In genomic region chr3:87796137-87796899, GRCh38 we compare ENCODE assay signal across 1 cellular context.
A peak's percentile ranks its signal among the peaks of the same experiment; 100 is the strongest.
TF ChIP-seq lines count a peak whose summit lies in the region.

No MANE protein-coding gene starts in this region.

TF ChIP-seq in K562, 482 proteins besides CTCF, POLR2A, EP300 and RAD21 (continued from another document and continues in another):
- TF ChIP-seq TFE3 (CRISPR knock-in tag; IDR thresholded peaks at IDR 0.05) (no peak), ZNF263 (CRISPR knock-in tag; IDR thresholded peaks at IDR 0.05; ENCODE audit: borderline replicate concordance) (no peak), MYBL2 (IDR thresholded peaks at IDR 0.05; ENCODE audit: low read depth) (peak; percentile 74), MYBL2 (CRISPR knock-in tag; IDR thresholded peaks at IDR 0.05; ENCODE audit: borderline replicate concordance) (no peak), PTTG1 (tag; IDR thresholded peaks at IDR 0.05; ENCODE audit: low read depth) (no peak), HNRNPUL1 (IDR thresholded peaks at IDR 0.05; ENCODE audit: low read length) (no peak), ZBTB26 (CRISPR knock-in tag; IDR thresholded peaks at IDR 0.05) (no peak), NCOR1 (IDR thresholded peaks at IDR 0.05) (peak; percentile 94), ZNF175 (CRISPR knock-in tag; IDR thresholded peaks at IDR 0.05; ENCODE audit: low read depth) (no peak), HES1 (IDR thresholded peaks at IDR 0.05; ENCODE audit: low read depth) (peak; percentile 52; the same call in 1 of the 2 replicates), SMAD2 (IDR thresholded peaks at IDR 0.05; ENCODE audit: low read depth, low read length) (no peak), ETS1 (conservative IDR thresholded peaks at IDR 0.05; ENCODE audit: control insufficient read depth, low read depth, low read length) (no peak), GATA2 (CRISPR knock-in tag; IDR thresholded peaks at IDR 0.05) (peak; percentile 79), CHD1 (IDR thresholded peaks at IDR 0.05; ENCODE audit: low read length) (no peak), TRIM25 (IDR thresholded peaks at IDR 0.05; ENCODE audit: borderline replicate concordance) (no peak), PHB (CRISPR knock-in tag; IDR thresholded peaks at IDR 0.05) (no peak), ZBTB1 (CRISPR knock-in tag; IDR thresholded peaks at IDR 0.05; ENCODE audit: borderline replicate concordance, low read depth) (no peak), BRD4 (IDR thresholded peaks at IDR 0.05) (no peak; the same call in 1 of the 2 replicates), TGIF2 (CRISPR knock-in tag; IDR thresholded peaks at IDR 0.05) (no peak), POLR2AphosphoS5 (IDR thresholded peaks at IDR 0.05; ENCODE audit: control insufficient read depth, insufficient read depth, low read depth, low read length) (peak; percentile 54; the same call in 1 of the 2 replicates), ZBTB5 (IDR thresholded peaks at IDR 0.05) (no peak), ETV5 (CRISPR knock-in tag; IDR thresholded peaks at IDR 0.05; ENCODE audit: low read depth) (no peak), E2F5 (CRISPR knock-in tag; IDR thresholded peaks at IDR 0.05) (no peak), SREBF1 (IDR thresholded peaks at IDR 0.05; ENCODE audit: borderline replicate concordance, low read depth, low read length) (no peak), ZBTB8A (IDR thresholded peaks at IDR 0.05; ENCODE audit: partially characterized antibody) (no peak), ZNF699 (CRISPR knock-in tag; IDR thresholded peaks at IDR 0.05; ENCODE audit: insufficient replicate concordance) (no peak), POLR2B (IDR thresholded peaks at IDR 0.05; ENCODE audit: low read depth, partially characterized antibody) (no peak), SP1 (CRISPR knock-in tag; IDR thresholded peaks at IDR 0.05) (no peak), RB1 (IDR thresholded peaks at IDR 0.05; ENCODE audit: low read depth) (no peak), CCNT2 (IDR thresholded peaks at IDR 0.05; ENCODE audit: borderline replicate concordance, extremely low read depth, insufficient read length, low read depth, low read length) (peak; percentile 16), RBM15 (IDR thresholded peaks at IDR 0.05; ENCODE audit: insufficient read depth, low read length) (no peak), ZNF589 (CRISPR knock-in tag; IDR thresholded peaks at IDR 0.05; ENCODE audit: low read depth) (no peak), TARDBP (IDR thresholded peaks at IDR 0.05) (no peak), MAZ (CRISPR knock-in tag; conservative IDR thresholded peaks at IDR 0.05 in 1 of 2, IDR thresholded peaks at IDR 0.05 in 1 of 2) (0 out of 4 replicates have a peak, but pooled peaks have one; percentile 12 to 18), TEAD1 (CRISPR knock-in tag; IDR thresholded peaks at IDR 0.05) (peak in 1 of 2 experiments; percentile 78; a peak in 1 of 4 replicates), ZNF12 (CRISPR knock-in tag; IDR thresholded peaks at IDR 0.05) (no peak), ZNF644 (tag; IDR thresholded peaks at IDR 0.05; ENCODE audit: low read depth) (peak; percentile 59; the same call in 1 of the 2 replicates)
- TF ChIP-seq, protein P1, sequence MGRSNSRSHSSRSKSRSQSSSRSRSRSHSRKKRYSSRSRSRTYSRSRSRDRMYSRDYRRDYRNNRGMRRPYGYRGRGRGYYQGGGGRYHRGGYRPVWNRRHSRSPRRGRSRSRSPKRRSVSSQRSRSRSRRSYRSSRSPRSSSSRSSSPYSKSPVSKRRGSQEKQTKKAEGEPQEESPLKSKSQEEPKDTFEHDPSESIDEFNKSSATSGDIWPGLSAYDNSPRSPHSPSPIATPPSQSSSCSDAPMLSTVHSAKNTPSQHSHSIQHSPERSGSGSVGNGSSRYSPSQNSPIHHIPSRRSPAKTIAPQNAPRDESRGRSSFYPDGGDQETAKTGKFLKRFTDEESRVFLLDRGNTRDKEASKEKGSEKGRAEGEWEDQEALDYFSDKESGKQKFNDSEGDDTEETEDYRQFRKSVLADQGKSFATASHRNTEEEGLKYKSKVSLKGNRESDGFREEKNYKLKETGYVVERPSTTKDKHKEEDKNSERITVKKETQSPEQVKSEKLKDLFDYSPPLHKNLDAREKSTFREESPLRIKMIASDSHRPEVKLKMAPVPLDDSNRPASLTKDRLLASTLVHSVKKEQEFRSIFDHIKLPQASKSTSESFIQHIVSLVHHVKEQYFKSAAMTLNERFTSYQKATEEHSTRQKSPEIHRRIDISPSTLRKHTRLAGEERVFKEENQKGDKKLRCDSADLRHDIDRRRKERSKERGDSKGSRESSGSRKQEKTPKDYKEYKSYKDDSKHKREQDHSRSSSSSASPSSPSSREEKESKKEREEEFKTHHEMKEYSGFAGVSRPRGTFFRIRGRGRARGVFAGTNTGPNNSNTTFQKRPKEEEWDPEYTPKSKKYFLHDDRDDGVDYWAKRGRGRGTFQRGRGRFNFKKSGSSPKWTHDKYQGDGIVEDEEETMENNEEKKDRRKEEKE (IDR thresholded peaks at IDR 0.05; ENCODE audit: borderline replicate concordance in 1 of 2, control insufficient read depth in 1 of 2, low read depth in 2 of 2, low read length in 1 of 2), result 0 out of 4 replicates have a peak, but pooled peaks of 1 of the 2 experiments have one; percentile 33
- TF ChIP-seq, protein P2, sequence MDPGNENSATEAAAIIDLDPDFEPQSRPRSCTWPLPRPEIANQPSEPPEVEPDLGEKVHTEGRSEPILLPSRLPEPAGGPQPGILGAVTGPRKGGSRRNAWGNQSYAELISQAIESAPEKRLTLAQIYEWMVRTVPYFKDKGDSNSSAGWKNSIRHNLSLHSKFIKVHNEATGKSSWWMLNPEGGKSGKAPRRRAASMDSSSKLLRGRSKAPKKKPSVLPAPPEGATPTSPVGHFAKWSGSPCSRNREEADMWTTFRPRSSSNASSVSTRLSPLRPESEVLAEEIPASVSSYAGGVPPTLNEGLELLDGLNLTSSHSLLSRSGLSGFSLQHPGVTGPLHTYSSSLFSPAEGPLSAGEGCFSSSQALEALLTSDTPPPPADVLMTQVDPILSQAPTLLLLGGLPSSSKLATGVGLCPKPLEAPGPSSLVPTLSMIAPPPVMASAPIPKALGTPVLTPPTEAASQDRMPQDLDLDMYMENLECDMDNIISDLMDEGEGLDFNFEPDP (CRISPR knock-in tag; IDR thresholded peaks at IDR 0.05), result no peak
- TF ChIP-seq, protein P3, sequence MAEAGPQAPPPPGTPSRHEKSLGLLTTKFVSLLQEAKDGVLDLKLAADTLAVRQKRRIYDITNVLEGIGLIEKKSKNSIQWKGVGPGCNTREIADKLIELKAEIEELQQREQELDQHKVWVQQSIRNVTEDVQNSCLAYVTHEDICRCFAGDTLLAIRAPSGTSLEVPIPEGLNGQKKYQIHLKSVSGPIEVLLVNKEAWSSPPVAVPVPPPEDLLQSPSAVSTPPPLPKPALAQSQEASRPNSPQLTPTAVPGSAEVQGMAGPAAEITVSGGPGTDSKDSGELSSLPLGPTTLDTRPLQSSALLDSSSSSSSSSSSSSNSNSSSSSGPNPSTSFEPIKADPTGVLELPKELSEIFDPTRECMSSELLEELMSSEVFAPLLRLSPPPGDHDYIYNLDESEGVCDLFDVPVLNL (CRISPR knock-in tag; IDR thresholded peaks at IDR 0.05; ENCODE audit: low read depth), result no peak
- TF ChIP-seq, protein P4, sequence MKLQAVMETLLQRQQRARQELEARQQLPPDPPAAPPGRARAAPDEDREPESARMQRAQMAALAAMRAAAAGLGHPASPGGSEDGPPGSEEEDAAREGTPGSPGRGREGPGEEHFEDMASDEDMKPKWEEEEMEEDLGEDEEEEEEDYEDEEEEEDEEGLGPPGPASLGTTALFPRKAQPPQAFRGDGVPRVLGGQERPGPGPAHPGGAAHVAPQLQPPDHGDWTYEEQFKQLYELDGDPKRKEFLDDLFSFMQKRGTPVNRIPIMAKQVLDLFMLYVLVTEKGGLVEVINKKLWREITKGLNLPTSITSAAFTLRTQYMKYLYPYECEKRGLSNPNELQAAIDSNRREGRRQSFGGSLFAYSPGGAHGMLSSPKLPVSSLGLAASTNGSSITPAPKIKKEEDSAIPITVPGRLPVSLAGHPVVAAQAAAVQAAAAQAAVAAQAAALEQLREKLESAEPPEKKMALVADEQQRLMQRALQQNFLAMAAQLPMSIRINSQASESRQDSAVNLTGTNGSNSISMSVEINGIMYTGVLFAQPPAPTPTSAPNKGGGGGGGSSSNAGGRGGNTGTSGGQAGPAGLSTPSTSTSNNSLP (IDR thresholded peaks at IDR 0.05; ENCODE audit: borderline replicate concordance, low read depth, low read length), result peak; percentile 65; the same call in 1 of the 2 replicates
- TF ChIP-seq, protein P5, sequence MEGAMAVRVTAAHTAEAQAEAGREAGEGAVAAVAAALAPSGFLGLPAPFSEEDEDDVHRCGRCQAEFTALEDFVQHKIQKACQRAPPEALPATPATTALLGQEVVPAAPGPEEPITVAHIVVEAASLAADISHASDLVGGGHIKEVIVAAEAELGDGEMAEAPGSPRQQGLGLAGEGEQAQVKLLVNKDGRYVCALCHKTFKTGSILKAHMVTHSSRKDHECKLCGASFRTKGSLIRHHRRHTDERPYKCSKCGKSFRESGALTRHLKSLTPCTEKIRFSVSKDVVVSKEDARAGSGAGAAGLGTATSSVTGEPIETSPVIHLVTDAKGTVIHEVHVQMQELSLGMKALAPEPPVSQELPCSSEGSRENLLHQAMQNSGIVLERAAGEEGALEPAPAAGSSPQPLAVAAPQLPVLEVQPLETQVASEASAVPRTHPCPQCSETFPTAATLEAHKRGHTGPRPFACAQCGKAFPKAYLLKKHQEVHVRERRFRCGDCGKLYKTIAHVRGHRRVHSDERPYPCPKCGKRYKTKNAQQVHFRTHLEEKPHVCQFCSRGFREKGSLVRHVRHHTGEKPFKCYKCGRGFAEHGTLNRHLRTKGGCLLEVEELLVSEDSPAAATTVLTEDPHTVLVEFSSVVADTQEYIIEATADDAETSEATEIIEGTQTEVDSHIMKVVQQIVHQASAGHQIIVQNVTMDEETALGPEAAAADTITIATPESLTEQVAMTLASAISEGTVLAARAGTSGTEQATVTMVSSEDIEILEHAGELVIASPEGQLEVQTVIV (CRISPR knock-in tag; IDR thresholded peaks at IDR 0.05; ENCODE audit: borderline replicate concordance), result no peak
